ENCODE assay signal across 8 cellular contexts in the genomic region with DNA sequence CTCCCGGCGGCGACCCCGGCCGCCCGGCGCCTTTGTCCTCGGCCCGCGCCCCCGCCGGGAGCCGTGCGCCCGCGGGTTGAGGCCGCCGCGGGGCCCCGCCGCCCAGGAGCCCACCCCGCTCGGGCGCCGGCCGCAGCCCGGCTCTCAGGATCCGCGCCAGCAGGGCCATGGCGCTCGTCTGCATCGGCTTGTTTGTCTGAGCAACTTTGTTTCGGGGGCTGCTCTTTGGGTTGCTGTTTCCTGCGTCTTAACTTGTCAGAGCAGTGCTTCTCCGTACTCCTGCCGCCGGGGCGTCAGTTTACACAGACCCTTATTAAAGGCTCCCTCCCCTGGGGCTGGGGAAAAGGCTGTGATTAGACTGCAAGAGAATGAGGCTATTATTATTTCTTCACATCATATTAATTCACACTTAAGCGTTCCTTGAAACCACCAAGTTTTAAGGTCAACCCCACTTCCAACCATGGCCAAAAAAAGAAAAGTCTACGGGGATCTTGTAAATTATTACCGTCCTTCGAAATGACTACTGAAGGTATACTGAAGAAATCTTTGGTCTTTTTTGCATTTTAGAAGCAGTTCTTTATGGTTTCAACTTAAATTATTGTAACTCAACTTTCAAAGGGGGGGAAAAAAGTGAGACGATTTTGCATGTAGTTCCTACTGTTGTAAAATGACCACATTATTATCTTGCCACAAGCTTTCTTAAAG. TPM values are rescaled to one million over a fixed set of nuclear protein-coding genes. Genes with fewer than 3 reads are reported as not detected.
DNase-seq lines count a peak whose midpoint lies in the region; ATAC-seq and TF ChIP-seq lines count a peak whose summit lies in the region.

Gene CYP27C1, minus strand, starts transcription at position 198 of the 705 bp plus-strand sequence. Its CDS starts 29 bp downstream, at position 169.

- H3K4me1 ChIP-seq in spleen: peaks cover 9 to 27% (median 24%) of the 10 kb centered on the region in 6 donors

- TF ChIP-seq CTCF in spleen (IDR thresholded peaks at IDR 0.05 in 8 of 11, conservative IDR thresholded peaks at IDR 0.05 in 3 of 11): no peak

- CTCF ChIA-PET in activated CD4-positive, alpha-beta T cell treated with anti-CD3 and anti-CD28 coated beads for 36 hours (lab: Charles Lee): no interaction called here

- no peak within 1 kb of the TSS for H3K27ac ChIP-seq in spleen

- H3K9me3 Mint-ChIP-seq in activated CD4-positive, alpha-beta T cell treated with anti-CD3 and anti-CD28 coated beads for 36 hours (ENCODE audit: low read depth): peaks cover 2% of the 10 kb centered on the region
- peaks cover 9% of the 10 kb centered on the region for H3K9me3 Mint-ChIP-seq in activated naive CD8-positive, alpha-beta T cell treated with anti-CD3 and anti-CD28 coated beads, Interleukin-2, amount 50 U/mL, for 24 hours

- peak within 1 kb of the TSS; percentile 84 for H3K4me3 ChIP-seq in iPS-18c (ENCODE audit: insufficient read depth, low read depth, low read length)
- peak within 1 kb of the TSS; percentile 21 to 69 (median 34) for H3K4me3 ChIP-seq in spleen

- H3K27me3 Mint-ChIP-seq in activated CD4-positive, alpha-beta T cell treated with anti-CD3 and anti-CD28 coated beads for 36 hours: peaks cover 54% of the 10 kb centered on the region
- H3K27me3 Mint-ChIP-seq in activated naive CD8-positive, alpha-beta T cell treated with anti-CD3 and anti-CD28 coated beads, Interleukin-2, amount 50 U/mL, for 24 hours: peaks cover 64% of the 10 kb centered on the region

- intact Hi-C loops in activated CD4-positive, alpha-beta T cell treated with anti-CD3 and anti-CD28 coated beads for 36 hours (cut with DNase I, micrococcal nuclease): no loop called here
- intact Hi-C loops in spleen (cut with DNase I; ENCODE audit: low total_unique reads): no loop called here

- WGBS in spleen, 5 donors: 1 to 13% (median 1%) methylated on average over 10 to 43 of the region's 43 CpGs

- ATAC-seq in activated CD4-positive, alpha-beta T cell treated with anti-CD3 and anti-CD28 coated beads for 36 hours: peak; percentile 29
- peak; percentile 44 for ATAC-seq in activated naive CD8-positive, alpha-beta T cell treated with anti-CD3 and anti-CD28 coated beads, Interleukin-2, amount 50 U/mL, for 24 hours
- ATAC-seq in GM21737 (IDR thresholded peaks at IDR 0.05; ENCODE audit: unreplicated experiment): no peak

- POLR2A ChIA-PET in activated CD4-positive, alpha-beta T cell treated with anti-CD3 and anti-CD28 coated beads for 36 hours (lab: Charles Lee): no interaction called here

- peak within 1 kb of the TSS; percentile 67 for H3K4me3 Mint-ChIP-seq in activated CD4-positive, alpha-beta T cell treated with anti-CD3 and anti-CD28 coated beads for 36 hours
- H3K4me3 Mint-ChIP-seq in activated naive CD8-positive, alpha-beta T cell treated with anti-CD3 and anti-CD28 coated beads, Interleukin-2, amount 50 U/mL, for 24 hours: peak within 1 kb of the TSS; percentile 80

- H3K27ac Mint-ChIP-seq in activated CD4-positive, alpha-beta T cell treated with anti-CD3 and anti-CD28 coated beads for 36 hours: peak within 1 kb of the TSS; percentile 42
- no peak within 1 kb of the TSS for H3K27ac Mint-ChIP-seq in activated naive CD8-positive, alpha-beta T cell treated with anti-CD3 and anti-CD28 coated beads, Interleukin-2, amount 50 U/mL, for 24 hours

- H3K36me3 ChIP-seq in spleen: no peaks in the 10 kb centered on the region

- peaks cover 8 to 87% (median 42%) of the 10 kb centered on the region in 7 donors for H3K27me3 ChIP-seq in spleen (replicated peaks in 1 of 7)

- peak; percentile 28 for DNase-seq in activated CD4-positive, alpha-beta T cell treated with anti-CD3 and anti-CD28 coated beads for 36 hours
- DNase-seq in activated CD4-positive, alpha-beta T cell treated with anti-CD3 and anti-CD28 coated beads for 48 hours: no peak
- no peak for DNase-seq in activated naive CD8-positive, alpha-beta T cell treated with anti-CD3 and anti-CD28 coated beads, Interleukin-2, amount 50 U/mL, for 24 hours
- DNase-seq in spleen (no peak), NCI-H1436 (lab: John Stamatoyannopoulos, UW) (no peak), HK-2 (ENCODE audit: unreplicated experiment) (no peak)

- no peak for TF ChIP-seq POLR2A in spleen (IDR thresholded peaks at IDR 0.05)

- no peaks in the 10 kb centered on the region for H3K36me3 Mint-ChIP-seq in activated CD4-positive, alpha-beta T cell treated with anti-CD3 and anti-CD28 coated beads for 36 hours (ENCODE audit: low read depth)
- peaks cover 2% of the 10 kb centered on the region for H3K36me3 Mint-ChIP-seq in activated naive CD8-positive, alpha-beta T cell treated with anti-CD3 and anti-CD28 coated beads, Interleukin-2, amount 50 U/mL, for 24 hours (ENCODE audit: low read depth)

- peaks cover 13% of the 10 kb centered on the region for H3K4me1 Mint-ChIP-seq in activated CD4-positive, alpha-beta T cell treated with anti-CD3 and anti-CD28 coated beads for 36 hours
- H3K4me1 Mint-ChIP-seq in activated naive CD8-positive, alpha-beta T cell treated with anti-CD3 and anti-CD28 coated beads, Interleukin-2, amount 50 U/mL, for 24 hours: peaks cover 19% of the 10 kb centered on the region

- H3K9me3 ChIP-seq in iPS-18c (ENCODE audit: control insufficient read depth, insufficient read depth, low read length) (peaks cover 4% of the 10 kb centered on the region), spleen (peaks cover 0 to 11% (median 0%) of the 10 kb centered on the region in 8 donors)

RNA-seq across cellular contexts. Expression of gene CYP27C1, which starts in this region (rescaled TPM):
- not detected for total RNA-seq in activated CD4-positive, alpha-beta T cell treated with anti-CD3 and anti-CD28 coated beads for 36 hours
- total RNA-seq in spleen: under 1 TPM in 5 of 7 donors, not detected in 2; 0.07 to 0.36 (median 0.19) TPM
- under 1 TPM; 0.10 to 0.33 (median 0.23) TPM for polyA plus RNA-seq in spleen

Comparison
In these comparisons a context has a peak if more than half of its experiments do, and no peak if none do; other contexts are left out.
1. Peak in DNase-seq and ATAC-seq in activated CD4-positive, alpha-beta T cell treated with anti-CD3 and anti-CD28 coated beads for 36 hours; RNA of the gene not detected or under 1 TPM.